Comparison of ENCODE assay signal across 9 cellular contexts in genomic region chr13:98581971-98582702, GRCh38. TPM values are rescaled to one million over a fixed set of nuclear protein-coding genes. Genes with fewer than 3 reads are reported as not detected.
A peak's percentile ranks its signal among the peaks of the same experiment; 100 is the strongest.
DNase-seq lines count a peak whose midpoint lies in the region; ATAC-seq, FAIRE-seq and TF ChIP-seq lines count a peak whose summit lies in the region.
"Had no signal": no experiment of that assay in that cellular context is flagged by ENCODE, and none has a peak within 500 bp of the region (broad histone marks: within the 10 kb centered on the region; RNA-seq: fewer than 3 reads in every experiment).

No MANE protein-coding gene starts in this region.

- H3K9me2 ChIP-seq in neural cell (ENCODE audit: insufficient read depth, low read length): no peaks in the 10 kb centered on the region

- H3K9ac ChIP-seq in neural cell (ENCODE audit: low read length): peak overlapping the region; percentile 4

- no peak for TF ChIP-seq EP300 in neural cell (conservative IDR thresholded peaks at IDR 0.05; ENCODE audit: poor library complexity, severe bottlenecking)

- H3K36me3 ChIP-seq in bronchial epithelial cell (ENCODE audit: control insufficient read depth, insufficient read depth, low read length): no peaks in the 10 kb centered on the region
- H3K36me3 ChIP-seq in neural cell (ENCODE audit: insufficient read depth, low read length): no peaks in the 10 kb centered on the region
- H3K36me3 ChIP-seq in tibial artery: no peaks in the 10 kb centered on the region

- intact Hi-C loops in tibial artery (cut with DNase I; ENCODE audit: low total_unique reads): loop anchor here (10.0 kb wide), 2 partner anchors 73 to 137 kb away; no protein-coding TSS in a partner anchor

- H3K4me1 Mint-ChIP-seq in T-helper 2 cell treated with Interferon-gamma antibody and Interleukin-4, amounts not matched to agents 5 μg/mL and 100 μg/mL, for 36 hours (ENCODE audit: low read depth): peaks cover 18% of the 10 kb centered on the region

- no peaks in the 10 kb centered on the region for H3K9me3 Mint-ChIP-seq in T-helper 2 cell treated with Interferon-gamma antibody and Interleukin-4, amounts not matched to agents 5 μg/mL and 100 μg/mL, for 36 hours

- H3K27ac ChIP-seq in neural cell (ENCODE audit: low read length): no peak overlapping the region
- peak overlapping the region in 1 of 2 donors; percentile 38 for H3K27ac ChIP-seq in tibial artery

- DNase-seq in DMS79 (lab: John Stamatoyannopoulos, UW) (peak; percentile 98), NCI-H128 (lab: John Stamatoyannopoulos, UW; ENCODE audit: unreplicated experiment) (peak; percentile 41), bronchial epithelial cell (ENCODE audit: low read depth) (peak; percentile 92), iPS-NIHi7 (ENCODE audit: extremely low spot score) (no peak), tibial artery (no peak)
- no peak for DNase-seq in T-helper 2 cell treated with Interferon-gamma antibody and Interleukin-4, amounts not matched to agents 5 μg/mL and 100 μg/mL, for 36 hours (ENCODE audit: low spot score)
- DNase-seq: hypothalamus had no signal

- H3K27ac Mint-ChIP-seq in T-helper 2 cell treated with Interferon-gamma antibody and Interleukin-4, amounts not matched to agents 5 μg/mL and 100 μg/mL, for 36 hours: no peak overlapping the region

- no peak overlapping the region for H2AFZ ChIP-seq in neural cell (ENCODE audit: low read depth, low read length)

- H3K4me3 ChIP-seq in bronchial epithelial cell (ENCODE audit: low read depth, low read length) (no peak overlapping the region), neural cell (ENCODE audit: low read length) (no peak overlapping the region), tibial artery (no peak overlapping the region)

- ATAC-seq in GM18858 (IDR thresholded peaks at IDR 0.05; ENCODE audit: unreplicated experiment): no peak

- TF ChIP-seq RAD21 in neural cell (conservative IDR thresholded peaks at IDR 0.05): no peak

- no peaks in the 10 kb centered on the region for H3K9me3 ChIP-seq in neural cell (ENCODE audit: low read length)
- H3K9me3 ChIP-seq in tibial artery: no peaks in the 10 kb centered on the region

- H3K27me3 ChIP-seq in bronchial epithelial cell (ENCODE audit: control insufficient read depth, insufficient read depth, low read length) (no peaks in the 10 kb centered on the region), neural cell (ENCODE audit: insufficient read depth, low read depth, low read length) (no peaks in the 10 kb centered on the region), tibial artery (no peaks in the 10 kb centered on the region)

- FAIRE-seq in bronchial epithelial cell (lab: Jason Lieb, UNC): no peak

- TF ChIP-seq CTCF in bronchial epithelial cell (IDR thresholded peaks at IDR 0.05; ENCODE audit: insufficient read depth, low read length, severe bottlenecking) (no peak), neural cell (IDR thresholded peaks at IDR 0.05; ENCODE audit: poor library complexity, severe bottlenecking) (no peak), tibial artery (IDR thresholded peaks at IDR 0.05) (no peak)

- H3K4me3 Mint-ChIP-seq in T-helper 2 cell treated with Interferon-gamma antibody and Interleukin-4, amounts not matched to agents 5 μg/mL and 100 μg/mL, for 36 hours: no peak overlapping the region

- no peaks in the 10 kb centered on the region for H3K27me3 Mint-ChIP-seq in T-helper 2 cell treated with Interferon-gamma antibody and Interleukin-4, amounts not matched to agents 5 μg/mL and 100 μg/mL, for 36 hours (ENCODE audit: low read depth)

- no peaks in the 10 kb centered on the region for H3K79me2 ChIP-seq in neural cell (replicated peaks; ENCODE audit: insufficient read depth, low read length)

- no peaks in the 10 kb centered on the region for H3K36me3 Mint-ChIP-seq in T-helper 2 cell treated with Interferon-gamma antibody and Interleukin-4, amounts not matched to agents 5 μg/mL and 100 μg/mL, for 36 hours (ENCODE audit: low read depth)

- H3K4me2 ChIP-seq in neural cell (ENCODE audit: low read length): no peak overlapping the region

- H3K4me1 ChIP-seq in tibial artery: peaks cover 0 to 41% (median 19%) of the 10 kb centered on the region in 4 donors

- H3F3A ChIP-seq in neural cell (ENCODE audit: insufficient read depth, low read length, poor library complexity, severe bottlenecking): no peaks in the 10 kb centered on the region

- no peaks in the 10 kb centered on the region for H4K20me1 ChIP-seq in neural cell (ENCODE audit: insufficient read depth)

TF ChIP-seq in neural cell, 6 proteins besides CTCF, POLR2A, EP300 and RAD21:
- TF ChIP-seq EZH2 (IDR thresholded peaks at IDR 0.05; ENCODE audit: borderline replicate concordance, insufficient read depth, low read length, poor library complexity, severe bottlenecking) (no peak), TAF1 (IDR thresholded peaks at IDR 0.05; ENCODE audit: low read depth) (no peak), REST (IDR thresholded peaks at IDR 0.05; ENCODE audit: borderline replicate concordance) (no peak), SMC3 (conservative IDR thresholded peaks at IDR 0.05; ENCODE audit: poor library complexity) (no peak)

RNA-seq across cellular contexts. Expression of gene STK24, which starts 5.2 kb away (rescaled TPM):
- total RNA-seq in bronchial epithelial cell: 168 and 171 TPM in 2 replicates
- polyA plus RNA-seq in neural cell: 66.0 and 72.9 TPM in 2 replicates
- 41.9 and 60.8 TPM in 2 replicates for polyA minus RNA-seq in neural cell

Comparison
In these comparisons a context has a peak if more than half of its experiments do, and no peak if none do; other contexts are left out.
1. DNase-seq: peak in DMS79 (single experiment), NCI-H128 (single experiment) and bronchial epithelial cell (single experiment); none in iPS-NIHi7 (single experiment), tibial artery (0 of 2) and T-helper 2 cell treated with Interferon-gamma antibody and Interleukin-4, amounts not matched to agents 5 μg/mL and 100 μg/mL, for 36 hours (single experiment).